ENCODE assay signal across 12 cellular contexts in genomic region chr19:3722443-3723109, GRCh38. TPM values are rescaled to one million over a fixed set of nuclear protein-coding genes. Genes with fewer than 3 reads are reported as not detected.
DNase-seq lines count a peak whose midpoint lies in the region; ATAC-seq, FAIRE-seq and TF ChIP-seq lines count a peak whose summit lies in the region.
"Had no signal": no experiment of that assay in that cellular context is flagged by ENCODE, and none has a peak within 500 bp of the region (broad histone marks: within the 10 kb centered on the region; RNA-seq: fewer than 3 reads in every experiment).

No MANE protein-coding gene starts in this region.

- H4K20me1 ChIP-seq in PC-3 (ENCODE audit: low read length) = no peaks in the 10 kb centered on the region

- CTCF ChIA-PET in PC-3 (lab: Charles Lee) = no interaction called here

- intact Hi-C loops in PC-3 (cut with micrococcal nuclease) = no loop called here

- H3K4me3 ChIP-seq in PC-3 (ENCODE audit: low read length) (peak overlapping the region; percentile 62), iPS-15b (ENCODE audit: low read depth, low read length) (peak overlapping the region; percentile 85), small intestine (ENCODE audit: low read depth in 1 of 2, low read length in 2 of 2) (peak overlapping the region; percentile 56 to 66)

- 4 to 5% (median 5%) methylated on average over 21 to 30 of the region's 30 CpGs for WGBS in small intestine, 3 donors

- no peak overlapping the region for H3K9ac ChIP-seq in PC-3 (ENCODE audit: low read length)
- H3K9ac ChIP-seq in iPS-15b (ENCODE audit: low read depth, low read length) = no peak overlapping the region

- TF ChIP-seq CTCF in PC-3 (conservative IDR thresholded peaks at IDR 0.05; ENCODE audit: low read depth, low read length) = no peak

- H3K36me3 ChIP-seq in PC-3 (ENCODE audit: low read depth, low read length) (no peaks in the 10 kb centered on the region), iPS-15b (ENCODE audit: control insufficient read depth, insufficient read depth, low read length) (no peaks in the 10 kb centered on the region), small intestine (ENCODE audit: control insufficient read depth in 2 of 2, insufficient read depth in 2 of 2, low read length in 2 of 2) (no peaks in the 10 kb centered on the region)

- no peaks in the 10 kb centered on the region for H3K79me2 ChIP-seq in PC-3 (ENCODE audit: low read length)

- no peaks in the 10 kb centered on the region for H3F3A ChIP-seq in PC-3 (ENCODE audit: low read length, unreplicated experiment)

- H2AFZ ChIP-seq in PC-3 (ENCODE audit: low read length) = peak overlapping the region; percentile 42; the same call in 1 of the 2 replicates

- no TSS peak for BruUV-seq in PC-3 (replicated peaks; lab: Mats Ljungman, UMichigan)

- no peaks in the 10 kb centered on the region for H3K9me3 ChIP-seq in PC-3 (ENCODE audit: low read length)
- no peaks in the 10 kb centered on the region for H3K9me3 ChIP-seq in iPS-15b (ENCODE audit: control insufficient read depth, insufficient read depth, low read length)
- no peaks in the 10 kb centered on the region for H3K9me3 ChIP-seq in small intestine (ENCODE audit: control insufficient read depth, low read depth)

- no peak for TF ChIP-seq POLR2A in GM18505 (IDR thresholded peaks at IDR 0.05; ENCODE audit: borderline replicate concordance, extremely low read depth, insufficient read depth, insufficient read length)

- H3K4me2 ChIP-seq in PC-3 (ENCODE audit: low read length) = peak overlapping the region; percentile 79

- no peaks in the 10 kb centered on the region for H3K9me2 ChIP-seq in PC-3 (replicated peaks; ENCODE audit: low read length)

- FAIRE-seq in small intestine (lab: Jason Lieb, UNC) = no peak
- FAIRE-seq: bronchial epithelial cell had no signal

- H3K4me1 ChIP-seq in PC-3 (ENCODE audit: insufficient read depth, low read length) (no peaks in the 10 kb centered on the region; the same call in 1 of the 2 replicates), iPS-15b (ENCODE audit: control insufficient read depth, insufficient read depth, low read length) (peaks cover 7% of the 10 kb centered on the region), small intestine (ENCODE audit: control insufficient read depth in 2 of 2, insufficient read depth in 1 of 2, low read depth in 1 of 2, low read length in 1 of 2) (no peaks in the 10 kb centered on the region)

- no peaks in the 10 kb centered on the region for H3K27me3 ChIP-seq in PC-3 (ENCODE audit: low read length)
- H3K27me3 ChIP-seq in iPS-15b (ENCODE audit: control insufficient read depth, insufficient read depth, low read length) = no peaks in the 10 kb centered on the region
- peaks cover 0 to 3% of the 10 kb centered on the region in 2 donors for H3K27me3 ChIP-seq in small intestine (ENCODE audit: control insufficient read depth in 2 of 2, insufficient read depth in 2 of 2, low read length in 2 of 2)

- peak; percentile 38 for ATAC-seq in PC-3
- no peak for ATAC-seq in GM18505 (IDR thresholded peaks at IDR 0.05; ENCODE audit: unreplicated experiment)
- no peak for ATAC-seq in HG02852 (IDR thresholded peaks at IDR 0.05; ENCODE audit: unreplicated experiment)
- ATAC-seq in HG02798 (IDR thresholded peaks at IDR 0.05; ENCODE audit: poor library complexity, unreplicated experiment) = no peak

- H3K27ac ChIP-seq in PC-3 (ENCODE audit: low read length) (no peak overlapping the region), small intestine (ENCODE audit: low read depth in 1 of 2, low read length in 1 of 2) (peak overlapping the region; percentile 85 to 86)
- H3K27ac ChIP-seq: VCaP had no signal

- POLR2A ChIA-PET in PC-3 (lab: Charles Lee; ENCODE audit: unreplicated experiment) = no interaction called here

- peak; percentile 7 for DNase-seq in NCI-H2227 treated with DMSO at 0.1 percent for 48 hours (lab: John Stamatoyannopoulos, UW)
- no peak for DNase-seq in NCI-H2227 (lab: John Stamatoyannopoulos, UW; ENCODE audit: unreplicated experiment)
- peak; percentile 48 for DNase-seq in PC-3
- DNase-seq in small intestine = peak; percentile 92
- DNase-seq: NCI-H524 treated with DMSO at 0.1 percent for 48 hours had no signal

RNA-seq across cellular contexts. Expression of gene TJP3, which starts 14.4 kb away (rescaled TPM):
- 11.7 and 14.3 TPM in 2 replicates for total RNA-seq in PC-3 (2014; rRNA removed)
- polyA plus RNA-seq in small intestine = 100 to 1,000 TPM in 2 of 3 donors, 10 to 100 TPM in 1; 74.5 to 385 (median 285) TPM
- total RNA-seq: A673 had no signal

RNA-seq across cellular contexts. Expression of gene PIP5K1C, which starts 22.3 kb away (rescaled TPM):
- 16.1 and 21.2 TPM in 2 replicates for total RNA-seq in PC-3 (2014; rRNA removed)
- polyA plus RNA-seq in small intestine = 10 to 100 TPM in 2 of 3 donors, 1 to 10 TPM in 1; 7.3 to 16.6 (median 10.5) TPM

RNA-seq across cellular contexts. Expression of gene APBA3, which starts 38.9 kb away (rescaled TPM):
- total RNA-seq in PC-3 (2014; rRNA removed) = 21.4 and 23.9 TPM in 2 replicates
- polyA plus RNA-seq in small intestine = 10 to 100 TPM; 13.1 to 20.8 (median 13.8) TPM

RNA-seq across cellular contexts. Expression of gene MRPL54, which starts 39.9 kb away (rescaled TPM):
- total RNA-seq in PC-3 (2014; rRNA removed) = 73.9 and 80.8 TPM in 2 replicates
- polyA plus RNA-seq in small intestine = 100 to 1,000 TPM in 2 of 3 donors, 10 to 100 TPM in 1; 96.2 to 170 (median 155) TPM

RNA-seq across cellular contexts. Expression of gene RAX2, which starts 49.5 kb away (rescaled TPM):
- not detected in 2 replicates for total RNA-seq in PC-3 (2014; rRNA removed)
- polyA plus RNA-seq in small intestine = not detected
- total RNA-seq: A673, bronchial epithelial cell had no signal
